14 cellular contexts compared by ENCODE assay signal in the genomic region with DNA sequence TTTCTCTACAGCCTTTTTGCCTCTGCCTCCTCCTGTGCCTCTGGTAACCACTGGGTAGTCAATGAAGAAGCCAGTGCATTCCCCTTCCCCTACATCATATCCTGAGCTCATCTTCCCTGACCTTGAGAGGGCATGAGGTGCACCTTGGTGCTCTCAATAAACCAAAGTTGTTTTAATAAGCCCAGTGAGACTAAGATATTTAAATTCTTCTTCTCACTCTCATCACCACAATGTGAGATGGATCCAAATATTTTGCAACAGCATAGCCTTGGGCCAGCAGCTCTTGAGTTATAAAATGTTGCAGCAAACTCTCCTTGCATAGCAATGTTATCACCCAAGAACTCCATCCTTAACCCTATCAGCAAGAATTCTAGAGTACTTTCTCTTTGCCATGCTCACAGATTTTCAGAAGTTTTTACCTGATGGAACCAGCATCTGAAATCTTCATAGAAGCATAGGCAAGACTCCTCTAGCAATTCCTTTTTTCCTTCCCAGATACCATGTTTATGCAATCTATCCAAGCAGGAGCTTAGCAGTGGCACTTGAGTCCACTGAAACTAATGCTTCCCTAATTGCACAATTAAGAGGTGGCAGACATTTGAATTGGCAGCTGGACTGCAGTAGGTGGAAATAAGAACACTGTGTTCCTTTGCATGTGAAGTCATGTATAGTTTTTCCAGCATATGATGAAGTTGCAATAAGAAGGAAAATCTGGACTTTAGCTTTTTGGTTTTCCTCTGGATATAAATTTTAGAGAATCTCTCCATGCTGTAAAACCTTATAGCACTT. TPM values are rescaled to one million over a fixed set of nuclear protein-coding genes. Genes with fewer than 3 reads are reported as not detected.
DNase-seq lines count a peak whose midpoint lies in the region; ATAC-seq and TF ChIP-seq lines count a peak whose summit lies in the region.
"Had no signal": no experiment of that assay in that cellular context is flagged by ENCODE, and none has a peak within 500 bp of the region (broad histone marks: within the 10 kb centered on the region; RNA-seq: fewer than 3 reads in every experiment).

No MANE protein-coding gene starts in this region.

- peak overlapping the region; percentile 59 for H3K9ac ChIP-seq in adipocyte (ENCODE audit: low read length)

- no peak for ATAC-seq in GM18511 (IDR thresholded peaks at IDR 0.05; ENCODE audit: unreplicated experiment)

- DNase-seq in HCEC 1CT, result peak; percentile 90
- peak; percentile 80 for DNase-seq in adipocyte (ENCODE audit: low read depth)
- peak; percentile 19 to 80 for DNase-seq in cardiac muscle cell (ENCODE audit: low read depth in 1 of 2, low spot score in 1 of 2)
- DNase-seq in skeletal muscle cell (ENCODE audit: low read depth), result peak; percentile 84
- no peak for DNase-seq in activated CD4-positive, alpha-beta T cell treated with anti-CD3 and anti-CD28 coated beads, Interleukin-2, amount 50 U/mL, for 48 hours
- no peak for DNase-seq in superior temporal gyrus (ENCODE audit: extremely low spot score)
- DNase-seq in germinal center (ENCODE audit: low spot score), result no peak
- DNase-seq: activated CD4-positive, alpha-beta memory T cell treated with anti-CD3 and anti-CD28 coated beads, Interleukin-2, amount 10 ng/mL, durations not matched to agents 7 days and 5 days; activated naive CD4-positive, alpha-beta T cell treated with anti-CD3 and anti-CD28 coated beads for 36 hours; NCI-H1092 treated with DMSO at 0.1 percent for 48 hours; stimulated activated CD8-positive, alpha-beta memory T cell treated with anti-CD3 and anti-CD28 coated beads, Interleukin-4, amount 100 ng/mL, for 48 hours; T-helper 2 cell had no signal

- H3K4me3 ChIP-seq in adipocyte (ENCODE audit: low read length) (peak overlapping the region; percentile 3), cardiac muscle cell (no peak overlapping the region), skeletal muscle cell (ENCODE audit: low read depth, low read length) (no peak overlapping the region)

- no peak overlapping the region for H3K27ac ChIP-seq in cardiac muscle cell
- H3K27ac ChIP-seq: HL-60 had no signal

- H3K27me3 ChIP-seq in adipocyte (replicated peaks; ENCODE audit: control insufficient read depth, insufficient read depth, low read length) (no peaks in the 10 kb centered on the region), cardiac muscle cell (no peaks in the 10 kb centered on the region)

- H3K36me3 ChIP-seq in adipocyte (ENCODE audit: control insufficient read depth, insufficient read depth, low read length, severe bottlenecking) (no peaks in the 10 kb centered on the region), cardiac muscle cell (no peaks in the 10 kb centered on the region)

- no peaks in the 10 kb centered on the region for H3K9me3 ChIP-seq in adipocyte (ENCODE audit: control insufficient read depth, low read length)
- H3K9me3 ChIP-seq in cardiac muscle cell (ENCODE audit: low read depth), result no peaks in the 10 kb centered on the region

- no peak for TF ChIP-seq CTCF in cardiac muscle cell (IDR thresholded peaks at IDR 0.05; ENCODE audit: low read depth, low read length)

- H3K4me1 ChIP-seq in adipocyte (ENCODE audit: control insufficient read depth, insufficient read depth, low read length) (peaks cover 21% of the 10 kb centered on the region), cardiac muscle cell (ENCODE audit: low read depth) (no peaks in the 10 kb centered on the region)

RNA-seq across cellular contexts. Expression of a gene that starts 36.8 kb away (rescaled TPM):
- total RNA-seq in cardiac muscle cell, result 5.4 and 7.6 TPM in 2 replicates
- 4.7 and 7.8 TPM in 2 replicates for polyA plus RNA-seq in cardiac muscle cell

Comparison
In these comparisons a context has a peak if more than half of its experiments do, and no peak if none do; other contexts are left out.
1. DNase-seq: peak in HCEC 1CT (single experiment), adipocyte (single experiment), cardiac muscle cell (2 of 2) and skeletal muscle cell (single experiment); none in activated CD4-positive, alpha-beta T cell treated with anti-CD3 and anti-CD28 coated beads, Interleukin-2, amount 50 U/mL, for 48 hours (0 of 2), superior temporal gyrus (single experiment) and germinal center (single experiment).